Comparison of ENCODE assay signal across 15 cellular contexts in the genomic region with DNA sequence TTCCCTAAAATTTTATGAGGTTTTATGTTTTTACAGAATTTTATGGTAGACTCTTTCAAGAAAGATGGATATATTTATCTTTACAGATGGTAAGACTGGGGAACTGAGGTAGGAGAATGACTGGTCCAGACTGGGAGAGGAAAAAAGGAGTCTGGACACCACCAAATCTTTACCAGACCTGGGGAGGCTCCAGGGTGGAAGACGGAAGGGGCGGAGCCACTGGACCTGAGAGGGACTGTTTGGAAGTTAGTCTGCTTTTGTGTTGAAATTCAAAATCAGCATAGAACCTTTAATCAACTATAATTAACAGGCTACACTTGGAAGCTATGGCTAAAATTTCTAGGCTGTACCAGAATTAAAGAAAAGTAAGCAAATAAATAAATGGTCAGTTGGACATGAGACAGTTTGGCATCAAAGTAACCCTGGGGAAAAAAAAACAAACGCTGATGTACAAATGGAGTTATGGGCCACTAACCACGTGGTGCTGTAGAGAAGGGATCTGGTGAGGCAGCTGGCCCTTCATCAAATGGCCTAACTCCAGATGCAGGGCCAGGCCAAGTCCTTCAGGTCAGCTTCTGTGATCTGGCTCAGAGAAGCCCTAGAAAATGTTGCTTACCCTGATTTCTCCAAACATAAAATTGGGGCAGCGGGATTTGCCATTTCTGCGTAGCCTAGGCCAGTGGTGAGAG.
DNase-seq lines count a peak whose midpoint lies in the region; ATAC-seq, FAIRE-seq and TF ChIP-seq lines count a peak whose summit lies in the region.
"Had no signal": no experiment of that assay in that cellular context is flagged by ENCODE, and none has a peak within 500 bp of the region (broad histone marks: within the 10 kb centered on the region; RNA-seq: fewer than 3 reads in every experiment).

No MANE protein-coding gene starts in this region.

- H4K20me1 ChIP-seq in keratinocyte (ENCODE audit: control insufficient read depth, extremely low read depth, insufficient read depth, low read length) = no peaks in the 10 kb centered on the region

- WGBS in body of pancreas, 2 donors = 59 to 63% methylated on average over 6 of the region's 6 CpGs

- H3K4me2 ChIP-seq in keratinocyte (ENCODE audit: control insufficient read depth, extremely low read depth, insufficient read depth, low read depth, low read length) = no peak overlapping the region

- POLR2A ChIA-PET in HEK293T (lab: Yijun Ruan, JAX) = no interaction called here

- no peaks in the 10 kb centered on the region for H3K36me3 ChIP-seq in body of pancreas (replicated peaks in 1 of 2; ENCODE audit: insufficient read depth in 1 of 2, low read depth in 2 of 2)
- no peaks in the 10 kb centered on the region for H3K36me3 ChIP-seq in keratinocyte (ENCODE audit: control insufficient read depth in 2 of 2, extremely low read depth in 1 of 2, insufficient read depth in 2 of 2, low read length in 2 of 2)
- no peaks in the 10 kb centered on the region for H3K36me3 ChIP-seq in gastrocnemius medialis

- TF ChIP-seq CTCF in body of pancreas (IDR thresholded peaks at IDR 0.05) = no peak
- TF ChIP-seq CTCF in keratinocyte (optimal IDR thresholded peaks at IDR 0.05 in 1 of 3, IDR thresholded peaks at IDR 0.05 in 1 of 3, conservative IDR thresholded peaks at IDR 0.05 in 1 of 3; ENCODE audit: extremely low read depth in 1 of 3, insufficient read depth in 2 of 3, low read length in 3 of 3) = no peak
- TF ChIP-seq CTCF in gastrocnemius medialis (IDR thresholded peaks at IDR 0.05 in 4 of 5, conservative IDR thresholded peaks at IDR 0.05 in 1 of 5) = no peak

- no peak overlapping the region for H3K9ac ChIP-seq in keratinocyte (ENCODE audit: control insufficient read depth, extremely low read depth, insufficient read depth, low read length)

- H3K4me1 ChIP-seq in body of pancreas = no peaks in the 10 kb centered on the region
- peaks cover 4% of the 10 kb centered on the region for H3K4me1 ChIP-seq in keratinocyte (ENCODE audit: control insufficient read depth, extremely low read depth, insufficient read depth, low read length)
- peaks cover 0 to 4% of the 10 kb centered on the region in 2 donors for H3K4me1 ChIP-seq in gastrocnemius medialis

- CTCF ChIA-PET in HEK293T (lab: Yijun Ruan, JAX) = no interaction called here

- H3K27ac ChIP-seq in body of pancreas (no peak overlapping the region), keratinocyte (ENCODE audit: control insufficient read depth, insufficient read depth, low read length) (no peak overlapping the region), gastrocnemius medialis (peak overlapping the region in 1 of 4 donors; percentile 10)
- H3K27ac ChIP-seq: spleen had no signal

- in situ Hi-C loops in gastrocnemius medialis (cut with MboI; ENCODE audit: low sequenced_read_pairs in 4 of 4) = no loop called here

- H3K9me1 ChIP-seq in keratinocyte (ENCODE audit: control insufficient read depth, extremely low read depth, insufficient read depth, low read length) = no peaks in the 10 kb centered on the region

- no peaks in the 10 kb centered on the region for H3K79me2 ChIP-seq in keratinocyte (ENCODE audit: control insufficient read depth, insufficient read depth, low read length)

- no peaks in the 10 kb centered on the region for H3K27me3 ChIP-seq in body of pancreas
- no peaks in the 10 kb centered on the region for H3K27me3 ChIP-seq in keratinocyte (ENCODE audit: control insufficient read depth, extremely low read depth, insufficient read depth, low read length)
- no peaks in the 10 kb centered on the region for H3K27me3 ChIP-seq in gastrocnemius medialis
- H3K27me3 ChIP-seq: spleen had no signal

- H3K4me3 ChIP-seq in body of pancreas (no peak overlapping the region), keratinocyte (ENCODE audit: control insufficient read depth in 2 of 3, extremely low read depth in 1 of 3, insufficient read depth in 2 of 3, low read depth in 1 of 3, low read length in 3 of 3) (no peak overlapping the region), gastrocnemius medialis (no peak overlapping the region)
- H3K4me3 ChIP-seq: spleen had no signal

- DNase-seq in H4 (ENCODE audit: low spot score) = peak; percentile 48
- peak in 3 of 4 donors; percentile 27 to 43 (median 42) for DNase-seq in body of pancreas
- no peak for DNase-seq in keratinocyte (ENCODE audit: low read depth, low spot score)
- DNase-seq in gastrocnemius medialis = peak in 1 of 2 donors; percentile 57
- DNase-seq in T-helper 1 cell = no peak
- DNase-seq in NCI-H1930 (lab: John Stamatoyannopoulos, UW) = no peak
- DNase-seq in HEK293T (ENCODE audit: extremely low spot score) = no peak
- DNase-seq: activated CD8-positive, alpha-beta memory T cell treated with anti-CD3 and anti-CD28 coated beads, Interleukin-2, amount 10 ng/mL, durations not matched to agents 7 days and 5 days; CD8-positive, alpha-beta memory T cell; naive thymus-derived CD4-positive, alpha-beta T cell; NCI-H2227 treated with DMSO at 0.1 percent for 48 hours; spleen had no signal

- no peak for FAIRE-seq in keratinocyte (lab: Jason Lieb, UNC)
- FAIRE-seq: H54, RCC 7860 had no signal

- dilution Hi-C loops in keratinocyte (cut with MboI; ENCODE audit: extremely low pct_ligation_motif_present, low sequenced_read_pairs) = no loop called here

- TF ChIP-seq POLR2A in body of pancreas (IDR thresholded peaks at IDR 0.05) (no peak), gastrocnemius medialis (IDR thresholded peaks at IDR 0.05) (no peak)

- ATAC-seq in body of pancreas (peak; percentile 24), gastrocnemius medialis (peak; percentile 62 to 69), GM19023 (IDR thresholded peaks at IDR 0.05; ENCODE audit: unreplicated experiment) (no peak)
- ATAC-seq: activated CD8-positive, alpha-beta memory T cell treated with anti-CD3 and anti-CD28 coated beads, Interleukin-2, amount 10 ng/mL, durations not matched to agents 7 days and 5 days; naive thymus-derived CD4-positive, alpha-beta T cell had no signal

- intact Hi-C loops in body of pancreas (cut with DNase I) = no loop called here
- intact Hi-C loops in gastrocnemius medialis (cut with DNase I; ENCODE audit: low total_unique reads) = no loop called here

- H2AFZ ChIP-seq in keratinocyte (ENCODE audit: control insufficient read depth, low read length) = peak overlapping the region; percentile 30

- H3K9me3 ChIP-seq in body of pancreas (no peaks in the 10 kb centered on the region), keratinocyte (ENCODE audit: control insufficient read depth, low read depth, low read length) (no peaks in the 10 kb centered on the region), gastrocnemius medialis (no peaks in the 10 kb centered on the region)

TF ChIP-seq in HEK293T, 16 proteins besides CTCF, POLR2A, EP300 and RAD21:
- TF ChIP-seq FOXM1 (IDR thresholded peaks at IDR 0.05; ENCODE audit: borderline replicate concordance) = no peak
- TF ChIP-seq, protein P1, sequence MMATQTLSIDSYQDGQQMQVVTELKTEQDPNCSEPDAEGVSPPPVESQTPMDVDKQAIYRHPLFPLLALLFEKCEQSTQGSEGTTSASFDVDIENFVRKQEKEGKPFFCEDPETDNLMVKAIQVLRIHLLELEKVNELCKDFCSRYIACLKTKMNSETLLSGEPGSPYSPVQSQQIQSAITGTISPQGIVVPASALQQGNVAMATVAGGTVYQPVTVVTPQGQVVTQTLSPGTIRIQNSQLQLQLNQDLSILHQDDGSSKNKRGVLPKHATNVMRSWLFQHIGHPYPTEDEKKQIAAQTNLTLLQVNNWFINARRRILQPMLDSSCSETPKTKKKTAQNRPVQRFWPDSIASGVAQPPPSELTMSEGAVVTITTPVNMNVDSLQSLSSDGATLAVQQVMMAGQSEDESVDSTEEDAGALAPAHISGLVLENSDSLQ (IDR thresholded peaks at IDR 0.05) = no peak
- TF ChIP-seq BHLHE40 (IDR thresholded peaks at IDR 0.05; ENCODE audit: borderline replicate concordance) = no peak
- no peak for TF ChIP-seq FOXA1 (IDR thresholded peaks at IDR 0.05)
- TF ChIP-seq TARDBP (IDR thresholded peaks at IDR 0.05) = no peak

Comparison
In these comparisons a context has a peak if more than half of its experiments do, and no peak if none do; other contexts are left out.
1. DNase-seq: peak in H4 (single experiment) and body of pancreas (3 of 4); none in keratinocyte (single experiment), T-helper 1 cell (0 of 5), NCI-H1930 (0 of 2) and HEK293T (single experiment).